In genomic region chr3:124207873-124208473, GRCh38 we compare ENCODE assay signal across 10 cellular contexts.
DNase-seq lines count a peak whose midpoint lies in the region; ATAC-seq and TF ChIP-seq lines count a peak whose summit lies in the region.
"Had no signal": no experiment of that assay in that cellular context is flagged by ENCODE, and none has a peak within 500 bp of the region (broad histone marks: within the 10 kb centered on the region; RNA-seq: fewer than 3 reads in every experiment).

No MANE protein-coding gene starts in this region.

- H3K36me3 ChIP-seq in mucosa of descending colon (ENCODE audit: low read depth): no peaks in the 10 kb centered on the region

- H3K27me3 ChIP-seq in right cardiac atrium (ENCODE audit: control insufficient read depth, insufficient read depth): no peaks in the 10 kb centered on the region

- H3K4me3 ChIP-seq in right cardiac atrium (ENCODE audit: low read length): no peak overlapping the region
- H3K4me3 ChIP-seq in mucosa of descending colon: no peak overlapping the region

- ATAC-seq in GM18517 (IDR thresholded peaks at IDR 0.05; ENCODE audit: unreplicated experiment) (peak; percentile 79), HG02870 (IDR thresholded peaks at IDR 0.05; ENCODE audit: unreplicated experiment) (peak; percentile 74), HG03571 (IDR thresholded peaks at IDR 0.05; ENCODE audit: unreplicated experiment) (peak; percentile 83), right cardiac atrium (no peak), mucosa of descending colon (no peak)

- intact Hi-C loops in right cardiac atrium (cut with DNase I) (no loop called here), mucosa of descending colon (cut with DNase I, micrococcal nuclease) (no loop called here)

- H3K4me1 ChIP-seq in right cardiac atrium (ENCODE audit: control insufficient read depth, insufficient read depth, low read length) (peaks cover 7% of the 10 kb centered on the region), mucosa of descending colon (ENCODE audit: low read depth) (peaks cover 2% of the 10 kb centered on the region)

- WGBS in right cardiac atrium: 72% methylated on average over 5 of the region's 5 CpGs

- TF ChIP-seq CTCF in GM20000 (IDR thresholded peaks at IDR 0.05; ENCODE audit: extremely low read depth, missing control alignments) (no peak), mucosa of descending colon (IDR thresholded peaks at IDR 0.05) (no peak)

- H3K9me3 ChIP-seq in right cardiac atrium (ENCODE audit: control insufficient read depth, low read length) (no peaks in the 10 kb centered on the region), mucosa of descending colon (no peaks in the 10 kb centered on the region)

- DNase-seq in GM20000 (ENCODE audit: low spot score) (peak; percentile 57), NCI-H510A treated with DMSO at 0.1 percent for 48 hours (lab: John Stamatoyannopoulos, UW) (no peak), right cardiac atrium (no peak), mucosa of descending colon (no peak)
- no peak for DNase-seq in effector CD4-positive, alpha-beta T cell
- DNase-seq: CD4-positive, alpha-beta T cell; T-helper 9 cell had no signal

- no peak overlapping the region for H3K27ac ChIP-seq in right cardiac atrium (ENCODE audit: low read length)

Comparison
In these comparisons a context has a peak if more than half of its experiments do, and no peak if none do; other contexts are left out.
1. ATAC-seq: peak in GM18517 (single experiment), HG02870 (single experiment) and HG03571 (single experiment); none in right cardiac atrium (0 of 2) and mucosa of descending colon (single experiment).